ENCODE assay signal across 28 cellular contexts in the genomic region with DNA sequence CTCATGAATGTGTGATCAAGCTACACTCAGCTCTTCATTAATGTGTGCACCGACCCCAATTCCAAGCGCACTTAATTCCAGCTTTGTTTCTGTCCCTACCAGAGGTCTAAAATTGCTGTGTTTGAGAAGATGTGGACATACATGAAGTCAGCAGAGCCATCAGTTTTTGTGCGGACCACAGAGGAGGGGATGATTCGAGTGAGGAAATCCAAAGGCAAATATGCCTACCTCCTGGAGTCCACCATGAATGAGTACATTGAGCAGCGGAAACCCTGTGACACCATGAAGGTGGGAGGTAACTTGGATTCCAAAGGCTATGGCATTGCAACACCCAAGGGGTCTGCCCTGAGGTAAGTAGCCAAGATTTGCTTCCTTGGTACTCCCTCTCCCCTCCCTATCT.
"Had no signal": no experiment of that assay in that cellular context is flagged by ENCODE, and none has a peak within 500 bp of the region (broad histone marks: within the 10 kb centered on the region; RNA-seq: fewer than 3 reads in every experiment).

No MANE protein-coding gene starts in this region.

- H3K9me3 ChIP-seq: stomach, suprapubic skin, testis, thoracic aorta, thyroid gland, tibial artery, tibial nerve, transverse colon, upper lobe of left lung, upper lobe of right lung, uterus, vagina had no signal

- H3K36me3 Mint-ChIP-seq: stimulated activated effector memory CD8-positive, alpha-beta T cell treated with anti-CD3 and anti-CD28 coated beads, Interleukin-12 subunit alpha, Interleukin-12 subunit beta, amount 100 ng/mL, for 72 hours; stimulated activated memory B cell treated with anti-CD40 and anti-IgM and Interleukin-4, amounts not matched to agents 10 μg/mL and 1 μg/mL and 100 μg/mL, for 72 hours; stimulated activated naive B cell treated with anti-CD40 and anti-IgM and Interleukin-4, amounts not matched to agents 10 μg/mL and 1 μg/mL and 100 μg/mL, for 72 hours had no signal

- H3K4me3 ChIP-seq: stomach, suprapubic skin, testis, thoracic aorta, thyroid gland, tibial artery, tibial nerve, transverse colon, upper lobe of left lung, upper lobe of right lung, uterus, vagina had no signal

- H3K4me1 ChIP-seq: stomach, suprapubic skin, testis, thyroid gland, tibial artery, tibial nerve, transverse colon, upper lobe of left lung, upper lobe of right lung, uterus, vagina had no signal

- H3K4me1 Mint-ChIP-seq: stimulated activated effector memory CD8-positive, alpha-beta T cell treated with anti-CD3 and anti-CD28 coated beads, Interleukin-12 subunit alpha, Interleukin-12 subunit beta, amount 100 ng/mL, for 72 hours; stimulated activated memory B cell treated with anti-CD40 and anti-IgM and Interleukin-4, amounts not matched to agents 10 μg/mL and 1 μg/mL and 100 μg/mL, for 72 hours; stimulated activated naive B cell treated with anti-CD40 and anti-IgM and Interleukin-4, amounts not matched to agents 10 μg/mL and 1 μg/mL and 100 μg/mL, for 72 hours; stimulated activated naive CD8-positive, alpha-beta T cell treated with anti-CD3 and anti-CD28 coated beads, Interleukin-15, amount 100 ng/mL, for 72 hours had no signal

- ATAC-seq: stimulated activated effector memory CD8-positive, alpha-beta T cell treated with anti-CD3 and anti-CD28 coated beads, Interleukin-12 subunit alpha, Interleukin-12 subunit beta, amount 100 ng/mL, for 72 hours; stimulated activated memory B cell treated with anti-CD40 and anti-IgM and Interleukin-4, amounts not matched to agents 10 μg/mL and 1 μg/mL and 100 μg/mL, for 72 hours; stimulated activated naive B cell treated with anti-CD40 and anti-IgM and Interleukin-4, amounts not matched to agents 10 μg/mL and 1 μg/mL and 100 μg/mL, for 72 hours; stimulated activated naive CD8-positive, alpha-beta T cell treated with anti-CD3 and anti-CD28 coated beads, Interleukin-15, amount 100 ng/mL, for 72 hours; stimulated activated naive CD8-positive, alpha-beta T cell treated with anti-CD3 and anti-CD28 coated beads, Interleukin-15, Interleukin-2, amounts not matched to agents 100 U/mL and 50 U/mL, for 24 hours; upper lobe of right lung had no signal

- H3K27ac Mint-ChIP-seq: stimulated activated effector memory CD8-positive, alpha-beta T cell treated with anti-CD3 and anti-CD28 coated beads, Interleukin-12 subunit alpha, Interleukin-12 subunit beta, amount 100 ng/mL, for 72 hours; stimulated activated memory B cell treated with anti-CD40 and anti-IgM and Interleukin-4, amounts not matched to agents 10 μg/mL and 1 μg/mL and 100 μg/mL, for 72 hours; stimulated activated naive B cell treated with anti-CD40 and anti-IgM and Interleukin-4, amounts not matched to agents 10 μg/mL and 1 μg/mL and 100 μg/mL, for 72 hours; stimulated activated naive CD8-positive, alpha-beta T cell treated with anti-CD3 and anti-CD28 coated beads, Interleukin-15, amount 100 ng/mL, for 72 hours; stimulated activated naive CD8-positive, alpha-beta T cell treated with anti-CD3 and anti-CD28 coated beads, Interleukin-15, Interleukin-2, amounts not matched to agents 100 ng/mL and 50 ng/mL, for 24 hours; type B pancreatic cell had no signal

- DNase-seq: stimulated activated CD4-positive, alpha-beta T cell treated with anti-CD3 and anti-CD28 coated beads, Interleukin-2, amount 100 ng/mL, for 48 hours; stimulated activated CD4-positive, alpha-beta T cell treated with anti-CD3 and anti-CD28 coated beads, Interleukin-4, amount 100 ng/mL, for 1 hour; stimulated activated CD4-positive, alpha-beta T cell treated with anti-CD3 and anti-CD28 coated beads, Interleukin-4, amount 100 ng/mL, for 24 hours; stimulated activated CD4-positive, alpha-beta T cell treated with anti-CD3 and anti-CD28 coated beads, Interleukin-4, amount 100 ng/mL, for 4 hours; stimulated activated CD8-positive, alpha-beta memory T cell treated with anti-CD3 and anti-CD28 coated beads, Interleukin-4, amount 100 ng/mL, for 48 hours; stimulated activated naive B cell treated with anti-CD40 and anti-IgM and Interleukin-4, amounts not matched to agents 10 μg/mL and 1 μg/mL and 100 μg/mL, for 72 hours; stimulated activated naive CD4-positive, alpha-beta T cell; stimulated activated naive CD4-positive, alpha-beta T cell treated with Interleukin-2 at 50 U/mL for 16 hours; stimulated activated naive CD8-positive, alpha-beta T cell treated with anti-CD3 and anti-CD28 coated beads, Interleukin-15, amount 100 ng/mL, for 72 hours; stimulated activated naive CD8-positive, alpha-beta T cell treated with anti-CD3 and anti-CD28 coated beads, Interleukin-15, Interleukin-2, amounts not matched to agents 100 U/mL and 50 U/mL, for 24 hours; stomach; substantia nigra; testis; thyroid gland; tibial artery; transverse colon; trophoblast cell; upper lobe of left lung; upper lobe of right lung; uterus had no signal

- H3K4me3 Mint-ChIP-seq: stimulated activated effector memory CD8-positive, alpha-beta T cell treated with anti-CD3 and anti-CD28 coated beads, Interleukin-12 subunit alpha, Interleukin-12 subunit beta, amount 100 ng/mL, for 72 hours; stimulated activated memory B cell treated with anti-CD40 and anti-IgM and Interleukin-4, amounts not matched to agents 10 μg/mL and 1 μg/mL and 100 μg/mL, for 72 hours; stimulated activated naive B cell treated with anti-CD40 and anti-IgM and Interleukin-4, amounts not matched to agents 10 μg/mL and 1 μg/mL and 100 μg/mL, for 72 hours; stimulated activated naive CD8-positive, alpha-beta T cell treated with anti-CD3 and anti-CD28 coated beads, Interleukin-15, amount 100 ng/mL, for 72 hours; stimulated activated naive CD8-positive, alpha-beta T cell treated with anti-CD3 and anti-CD28 coated beads, Interleukin-15, Interleukin-2, amounts not matched to agents 100 ng/mL and 50 ng/mL, for 24 hours; type B pancreatic cell had no signal

- H3K9me3 Mint-ChIP-seq: stimulated activated effector memory CD8-positive, alpha-beta T cell treated with anti-CD3 and anti-CD28 coated beads, Interleukin-12 subunit alpha, Interleukin-12 subunit beta, amount 100 ng/mL, for 72 hours; stimulated activated naive B cell treated with anti-CD40 and anti-IgM and Interleukin-4, amounts not matched to agents 10 μg/mL and 1 μg/mL and 100 μg/mL, for 72 hours; stimulated activated naive CD8-positive, alpha-beta T cell treated with anti-CD3 and anti-CD28 coated beads, Interleukin-15, amount 100 ng/mL, for 72 hours; stimulated activated naive CD8-positive, alpha-beta T cell treated with anti-CD3 and anti-CD28 coated beads, Interleukin-15, Interleukin-2, amounts not matched to agents 100 ng/mL and 50 ng/mL, for 24 hours; type B pancreatic cell had no signal

- H3K27ac ChIP-seq: stomach, suprapubic skin, testis, thoracic aorta, thyroid gland, tibial artery, tibial nerve, transverse colon, upper lobe of left lung, upper lobe of right lung, uterus, vagina had no signal

- H3K36me3 ChIP-seq: stomach, suprapubic skin, thoracic aorta, thyroid gland, tibial artery, tibial nerve, transverse colon, upper lobe of left lung, upper lobe of right lung, uterus, vagina had no signal

- H3K27me3 Mint-ChIP-seq: stimulated activated naive B cell treated with anti-CD40 and anti-IgM and Interleukin-4, amounts not matched to agents 10 μg/mL and 1 μg/mL and 100 μg/mL, for 72 hours; stimulated activated naive CD8-positive, alpha-beta T cell treated with anti-CD3 and anti-CD28 coated beads, Interleukin-15, amount 100 ng/mL, for 72 hours; stimulated activated naive CD8-positive, alpha-beta T cell treated with anti-CD3 and anti-CD28 coated beads, Interleukin-15, Interleukin-2, amounts not matched to agents 100 ng/mL and 50 ng/mL, for 24 hours had no signal

- H3K27me3 ChIP-seq: stomach, suprapubic skin, testis, thyroid gland, tibial artery, tibial nerve, transverse colon, upper lobe of left lung, upper lobe of right lung, uterus, vagina had no signal
